26 cellular contexts compared by ENCODE assay signal in the genomic region with DNA sequence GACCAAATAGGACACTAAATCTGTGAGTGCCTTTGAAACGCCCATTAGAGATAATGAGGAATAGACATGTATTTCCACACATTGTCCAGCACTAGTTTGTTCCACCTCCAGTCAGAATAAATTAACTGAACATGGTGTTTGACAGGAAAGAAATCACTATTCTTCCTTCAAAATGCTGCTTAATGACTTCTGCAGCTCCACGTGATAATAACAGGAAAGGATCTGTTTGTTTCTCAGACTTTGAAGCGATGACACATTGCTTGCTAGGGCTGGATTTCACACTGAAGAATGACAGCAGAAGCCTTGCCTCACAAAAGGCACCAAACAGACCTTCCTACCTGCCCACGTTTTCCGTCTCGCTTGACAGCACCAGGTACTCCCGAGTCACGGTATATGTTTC.
DNase-seq lines count a peak whose midpoint lies in the region; ATAC-seq, FAIRE-seq and TF ChIP-seq lines count a peak whose summit lies in the region.
"Had no signal": no experiment of that assay in that cellular context is flagged by ENCODE, and none has a peak within 500 bp of the region (broad histone marks: within the 10 kb centered on the region; RNA-seq: fewer than 3 reads in every experiment).

No MANE protein-coding gene starts in this region.

- no peaks in the 10 kb centered on the region for H3K9me2 ChIP-seq in MM.1S (replicated peaks; ENCODE audit: insufficient read depth, low read length)
- H3K9me2 ChIP-seq in hepatocyte (replicated peaks; ENCODE audit: insufficient read depth) = no peaks in the 10 kb centered on the region
- no peaks in the 10 kb centered on the region for H3K9me2 ChIP-seq in neural cell (ENCODE audit: insufficient read depth, low read length)

- POLR2A ChIA-PET in HepG2 (lab: Yijun Ruan, JAX) = no interaction called here

- no peaks in the 10 kb centered on the region for H3K79me2 ChIP-seq in MM.1S (ENCODE audit: low read length)
- H3K79me2 ChIP-seq in hepatocyte = no peaks in the 10 kb centered on the region
- no peaks in the 10 kb centered on the region for H3K79me2 ChIP-seq in neural cell (replicated peaks; ENCODE audit: insufficient read depth, low read length)
- no peaks in the 10 kb centered on the region for H3K79me2 ChIP-seq in HepG2 (ENCODE audit: insufficient read depth, low read length)

- in situ Hi-C loops in HepG2 (cut with HindIII; ENCODE audit: extremely low pct_ligation_motif_present, low pct_unique_long_range_greater_than_20kb) = no loop called here

- H3K9me3 ChIP-seq in MM.1S (replicated peaks; ENCODE audit: insufficient read depth, low read length) (no peaks in the 10 kb centered on the region), hepatocyte (ENCODE audit: low read depth) (no peaks in the 10 kb centered on the region), neural cell (ENCODE audit: low read length) (no peaks in the 10 kb centered on the region), HepG2 (ENCODE audit: low read length) (no peaks in the 10 kb centered on the region)
- H3K9me3 ChIP-seq: BE2C, BLaER1 had no signal

- CTCF ChIA-PET in HepG2 (lab: Yijun Ruan, JAX; ENCODE audit: low intra/inter-chr PET ratio, low total read pairs) = no interaction called here

- H3K4me3 ChIP-seq in MM.1S (ENCODE audit: low read length) = no peak overlapping the region
- no peak overlapping the region for H3K4me3 ChIP-seq in hepatocyte
- peak overlapping the region; percentile 7 for H3K4me3 ChIP-seq in neural cell (ENCODE audit: low read length)
- H3K4me3 ChIP-seq in HepG2 (replicated peaks in 1 of 3; ENCODE audit: insufficient read depth in 1 of 3, low read depth in 2 of 3, low read length in 3 of 3) = no peak overlapping the region
- H3K4me3 ChIP-seq: BLaER1, GM12878 had no signal

- H3K9ac ChIP-seq in MM.1S (ENCODE audit: low read length) (no peak overlapping the region), neural cell (ENCODE audit: low read length) (no peak overlapping the region), HepG2 (ENCODE audit: insufficient read depth, low read depth, low read length) (no peak overlapping the region)
- H3K9ac ChIP-seq: BLaER1 had no signal

- TF ChIP-seq RAD21 in neural cell (conservative IDR thresholded peaks at IDR 0.05) (no peak), HepG2 (CRISPR knock-in tag; IDR thresholded peaks at IDR 0.05) (no peak)

- ATAC-seq in HepG2 = no peak
- no peak for ATAC-seq in Right ventricle myocardium inferior
- ATAC-seq in GM21529 (IDR thresholded peaks at IDR 0.05; ENCODE audit: unreplicated experiment) = no peak
- ATAC-seq: GM12878 had no signal

- intact Hi-C loops in HepG2 (cut with micrococcal nuclease; ENCODE audit: unreplicated experiment) (no loop called here), Right ventricle myocardium inferior (cut with DNase I) (no loop called here)

- TF ChIP-seq POLR2A in HepG2 (IDR thresholded peaks at IDR 0.05; ENCODE audit: insufficient read depth in 1 of 2, low read depth in 2 of 2, low read length in 2 of 2) = no peak

- DNase-seq in MM.1S (peak; percentile 4), NAMALWA (ENCODE audit: low spot score) (peak; percentile 39), hepatocyte (ENCODE audit: low spot score) (peak; percentile 11), HepG2 (ENCODE audit: low spot score) (no peak), dermis blood vessel endothelial cell (no peak), Right ventricle myocardium inferior (ENCODE audit: missing footprints) (no peak)
- DNase-seq: 8988T; ACHN; BE2C; CD4-positive, alpha-beta memory T cell; CD4-positive, CD25-positive, alpha-beta regulatory T cell; CD8-positive, alpha-beta memory T cell; COR-L47; DMS 273 treated with DMSO at 0.1 percent for 48 hours; DMS153; DMS79; DND-41; EL; GDM1 had no signal

- TF ChIP-seq EP300 in neural cell (conservative IDR thresholded peaks at IDR 0.05; ENCODE audit: poor library complexity, severe bottlenecking) (peak; percentile 77), HepG2 (IDR thresholded peaks at IDR 0.05; ENCODE audit: low read depth in 2 of 2, low read length in 2 of 2) (no peak), HepG2 (CRISPR knock-in tag; IDR thresholded peaks at IDR 0.05; ENCODE audit: borderline replicate concordance) (no peak)

- no peaks in the 10 kb centered on the region for H3K4me1 ChIP-seq in MM.1S (ENCODE audit: low read length)
- no peaks in the 10 kb centered on the region for H3K4me1 ChIP-seq in hepatocyte (ENCODE audit: insufficient read depth)
- peaks cover 14% of the 10 kb centered on the region for H3K4me1 ChIP-seq in HepG2 (ENCODE audit: insufficient read depth, low read length)
- H3K4me1 ChIP-seq: BE2C had no signal

- FAIRE-seq in HepG2 (lab: Jason Lieb, UNC) = no peak
- FAIRE-seq: A204.1, GM12878, GM12892, GM18507 had no signal

- no TSS peak for BruUV-seq in HepG2 (replicated peaks; lab: Mats Ljungman, UMichigan)

- H3F3A ChIP-seq in MM.1S (ENCODE audit: insufficient read depth, low read length) (no peaks in the 10 kb centered on the region), neural cell (ENCODE audit: insufficient read depth, low read length, poor library complexity, severe bottlenecking) (no peaks in the 10 kb centered on the region)

- no peak overlapping the region for H3K27ac ChIP-seq in MM.1S (ENCODE audit: low read length)
- no peak overlapping the region for H3K27ac ChIP-seq in hepatocyte
- no peak overlapping the region for H3K27ac ChIP-seq in neural cell (ENCODE audit: low read length)
- no peak overlapping the region for H3K27ac ChIP-seq in HepG2 (ENCODE audit: extremely low read length, insufficient read depth, low read length)
- H3K27ac ChIP-seq: BLaER1 had no signal

- H3K4me2 ChIP-seq in MM.1S (ENCODE audit: low read depth, low read length) = no peak overlapping the region
- H3K4me2 ChIP-seq in hepatocyte = no peak overlapping the region
- H3K4me2 ChIP-seq in neural cell (ENCODE audit: low read length) = no peak overlapping the region
- H3K4me2 ChIP-seq in HepG2 (ENCODE audit: low read depth, low read length) = no peak overlapping the region
- H3K4me2 ChIP-seq: BLaER1 had no signal

- H2AFZ ChIP-seq in MM.1S (ENCODE audit: low read length) (no peak overlapping the region), hepatocyte (no peak overlapping the region), neural cell (ENCODE audit: low read depth, low read length) (no peak overlapping the region), HepG2 (ENCODE audit: low read length) (no peak overlapping the region)

- no peaks in the 10 kb centered on the region for H4K20me1 ChIP-seq in MM.1S (ENCODE audit: insufficient read depth, low read length)
- H4K20me1 ChIP-seq in hepatocyte (ENCODE audit: insufficient read depth, poor library complexity, severe bottlenecking) = no peaks in the 10 kb centered on the region
- no peaks in the 10 kb centered on the region for H4K20me1 ChIP-seq in neural cell (ENCODE audit: insufficient read depth)
- H4K20me1 ChIP-seq in HepG2 (ENCODE audit: insufficient read depth, low read length) = no peaks in the 10 kb centered on the region
- H4K20me1 ChIP-seq: BLaER1 had no signal

- H3K36me3 ChIP-seq in MM.1S (replicated peaks; ENCODE audit: insufficient read depth, low read length) = no peaks in the 10 kb centered on the region
- H3K36me3 ChIP-seq in hepatocyte (replicated peaks; ENCODE audit: insufficient read depth, low read depth) = no peaks in the 10 kb centered on the region
- no peaks in the 10 kb centered on the region for H3K36me3 ChIP-seq in neural cell (ENCODE audit: insufficient read depth, low read length)
- no peaks in the 10 kb centered on the region for H3K36me3 ChIP-seq in HepG2 (replicated peaks in 1 of 2; ENCODE audit: control insufficient read depth in 1 of 2, insufficient read depth in 2 of 2, low read length in 2 of 2)
- H3K36me3 ChIP-seq: BE2C, BLaER1 had no signal

- H3K27me3 ChIP-seq in MM.1S (replicated peaks; ENCODE audit: insufficient read depth, low read length) (no peaks in the 10 kb centered on the region), hepatocyte (no peaks in the 10 kb centered on the region), neural cell (ENCODE audit: insufficient read depth, low read depth, low read length) (no peaks in the 10 kb centered on the region), HepG2 (ENCODE audit: control insufficient read depth in 1 of 2, insufficient read depth in 2 of 2, low read length in 2 of 2) (no peaks in the 10 kb centered on the region)
- H3K27me3 ChIP-seq: BE2C, BLaER1 had no signal

- TF ChIP-seq CTCF in MM.1S (IDR thresholded peaks at IDR 0.05; ENCODE audit: low read length) = no peak
- no peak for TF ChIP-seq CTCF in hepatocyte (IDR thresholded peaks at IDR 0.05; ENCODE audit: poor library complexity)
- TF ChIP-seq CTCF in neural cell (IDR thresholded peaks at IDR 0.05; ENCODE audit: poor library complexity, severe bottlenecking) = no peak
- TF ChIP-seq CTCF in HepG2 (CRISPR knock-in tag; IDR thresholded peaks at IDR 0.05) = no peak

- 86% methylated on average over 8 of the region's 8 CpGs for WGBS in hepatocyte (ENCODE audit: low lambda C conversion rate, missing lambda C conversion rate)
- 15% methylated on average over 8 of the region's 8 CpGs for WGBS in HepG2 (ENCODE audit: low lambda C conversion rate)

TF ChIP-seq in neural cell, 6 proteins besides CTCF, POLR2A, EP300 and RAD21:
- TF ChIP-seq EZH2 (IDR thresholded peaks at IDR 0.05; ENCODE audit: borderline replicate concordance, insufficient read depth, low read length, poor library complexity, severe bottlenecking) (no peak), SMC3 (conservative IDR thresholded peaks at IDR 0.05; ENCODE audit: poor library complexity) (no peak), POLR2AphosphoS5 (IDR thresholded peaks at IDR 0.05) (peak; percentile 58), MXI1 (conservative IDR thresholded peaks at IDR 0.05; ENCODE audit: poor library complexity, severe bottlenecking) (no peak)
TF ChIP-seq in neural cell: peak in this region for 1.

TF ChIP-seq in HepG2, 621 proteins besides CTCF, POLR2A, EP300 and RAD21 (continues in another document):
- TF ChIP-seq HDAC6 (IDR thresholded peaks at IDR 0.05; ENCODE audit: low read depth, low read length) = no peak
- no peak for TF ChIP-seq TSC22D2 (CRISPR knock-in tag; IDR thresholded peaks at IDR 0.05; ENCODE audit: borderline replicate concordance)
- TF ChIP-seq ZNF180 (CRISPR knock-in tag; IDR thresholded peaks at IDR 0.05; ENCODE audit: borderline replicate concordance, low read depth) = no peak
- TF ChIP-seq YY1 (IDR thresholded peaks at IDR 0.05; ENCODE audit: insufficient read depth, insufficient replicate concordance, low read depth, low read length) = no peak
- no peak for TF ChIP-seq TAF1 (CRISPR knock-in tag; IDR thresholded peaks at IDR 0.05)
- TF ChIP-seq AGO1 (IDR thresholded peaks at IDR 0.05; ENCODE audit: low read depth, low read length, poor library complexity, severe bottlenecking) = no peak
- no peak for TF ChIP-seq GABPB1 (CRISPR knock-in tag; IDR thresholded peaks at IDR 0.05)
- no peak for TF ChIP-seq ZMAT3 (CRISPR knock-in tag; conservative IDR thresholded peaks at IDR 0.05)
- no peak for TF ChIP-seq ZNF724P (CRISPR knock-in tag; IDR thresholded peaks at IDR 0.05; ENCODE audit: borderline replicate concordance)
- no peak for TF ChIP-seq ZFP36L1 (CRISPR knock-in tag; IDR thresholded peaks at IDR 0.05)

Comparison
In these comparisons a context has a peak if more than half of its experiments do, and no peak if none do; other contexts are left out.
1. DNase-seq: peak in MM.1S (single experiment), NAMALWA (single experiment) and hepatocyte (single experiment); none in HepG2 (single experiment), dermis blood vessel endothelial cell (single experiment) and Right ventricle myocardium inferior (single experiment).